Comparison of ENCODE assay signal across 9 cellular contexts in the genomic region with DNA sequence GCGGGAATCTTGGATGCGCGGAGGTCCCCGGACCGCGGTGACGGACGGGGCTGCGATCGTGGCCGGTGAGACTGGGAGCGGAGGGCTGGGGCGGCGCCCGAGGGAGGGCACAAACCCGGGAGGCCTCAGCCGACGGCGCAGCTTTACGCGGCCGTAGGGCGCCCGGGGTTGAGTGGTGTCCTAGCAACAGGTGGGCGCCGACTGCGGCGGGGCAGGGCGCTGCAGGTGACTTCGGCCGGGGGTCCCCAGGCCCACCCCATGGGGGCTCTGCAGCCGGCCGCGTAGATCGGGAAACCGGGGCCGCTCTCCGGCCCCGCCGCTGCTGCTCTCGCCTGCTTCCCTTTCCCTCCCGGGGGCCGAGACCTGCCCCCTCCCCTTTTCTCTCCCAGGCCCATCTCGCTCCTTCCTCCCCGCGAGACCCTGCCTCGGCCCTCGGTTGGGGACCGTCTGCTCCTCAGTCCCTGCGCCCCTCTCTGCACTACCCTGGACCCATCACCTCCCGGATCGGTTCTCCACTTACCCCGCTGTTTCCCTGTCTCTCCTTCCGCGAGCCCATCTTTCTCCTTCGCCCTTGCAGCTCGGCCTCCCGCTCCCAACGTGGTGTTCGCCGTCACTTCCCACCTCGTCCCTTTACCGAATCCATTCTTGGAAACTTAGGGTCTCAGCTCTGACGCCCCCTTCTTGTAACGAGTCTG. TPM values are rescaled to one million over a fixed set of nuclear protein-coding genes. Genes with fewer than 3 reads are reported as not detected.
DNase-seq lines count a peak whose midpoint lies in the region; ATAC-seq and TF ChIP-seq lines count a peak whose summit lies in the region.
"Had no signal": no experiment of that assay in that cellular context is flagged by ENCODE, and none has a peak within 500 bp of the region (broad histone marks: within the 10 kb centered on the region; RNA-seq: fewer than 3 reads in every experiment).

No MANE protein-coding gene starts in this region.

- peak overlapping the region; percentile 91 for H3K4me3 Mint-ChIP-seq in CD8-positive, alpha-beta T cell
- peak overlapping the region; percentile 71 for H3K4me3 Mint-ChIP-seq in activated CD4-positive, alpha-beta memory T cell treated with anti-CD3 and anti-CD28 coated beads, Interleukin-2, amount 10 ng/mL, durations not matched to agents 7 days and 5 days

- intact Hi-C loops in CD8-positive, alpha-beta T cell (cut with DNase I, micrococcal nuclease), result no loop called here

- H3K36me3 ChIP-seq in CD8-positive, alpha-beta T cell (ENCODE audit: insufficient read depth, low read length), result no peaks in the 10 kb centered on the region
- no peaks in the 10 kb centered on the region for H3K36me3 ChIP-seq in neuron (ENCODE audit: insufficient read depth, low read length)

- H3K36me3 Mint-ChIP-seq in CD8-positive, alpha-beta T cell, result no peaks in the 10 kb centered on the region
- peaks cover 15% of the 10 kb centered on the region for H3K36me3 Mint-ChIP-seq in activated CD4-positive, alpha-beta memory T cell treated with anti-CD3 and anti-CD28 coated beads, Interleukin-2, amount 10 ng/mL, durations not matched to agents 7 days and 5 days (ENCODE audit: low read depth)

- peak overlapping the region; percentile 63 for H3K27ac Mint-ChIP-seq in CD8-positive, alpha-beta T cell
- no peak overlapping the region for H3K27ac Mint-ChIP-seq in activated CD4-positive, alpha-beta memory T cell treated with anti-CD3 and anti-CD28 coated beads, Interleukin-2, amount 10 ng/mL, durations not matched to agents 7 days and 5 days

- H3K4me1 Mint-ChIP-seq in CD8-positive, alpha-beta T cell (ENCODE audit: low read depth), result peaks cover 26% of the 10 kb centered on the region
- H3K4me1 Mint-ChIP-seq in activated CD4-positive, alpha-beta memory T cell treated with anti-CD3 and anti-CD28 coated beads, Interleukin-2, amount 10 ng/mL, durations not matched to agents 7 days and 5 days, result peaks cover 24% of the 10 kb centered on the region

- POLR2A ChIA-PET in CD8-positive, alpha-beta T cell (lab: Charles Lee), result interaction anchor here (0.9 to 2.4 kb wide), 4 partner anchors 17 to 245 kb away, joined by 3 to 8 read pairs (median 3); a partner anchor contains a TSS
- POLR2A ChIA-PET in activated CD4-positive, alpha-beta memory T cell treated with anti-CD3 and anti-CD28 coated beads, Interleukin-2, amount 10 ng/mL, durations not matched to agents 7 days and 5 days (lab: Charles Lee), result interaction anchor here (1.0 to 1.4 kb wide), 4 partner anchors 16 to 400 kb away, joined by 3 to 5 read pairs (median 4); a partner anchor contains a TSS

- H3K27me3 Mint-ChIP-seq in CD8-positive, alpha-beta T cell (ENCODE audit: low read depth), result peaks cover 21% of the 10 kb centered on the region
- peaks cover 53% of the 10 kb centered on the region for H3K27me3 Mint-ChIP-seq in activated CD4-positive, alpha-beta memory T cell treated with anti-CD3 and anti-CD28 coated beads, Interleukin-2, amount 10 ng/mL, durations not matched to agents 7 days and 5 days

- peaks cover 6% of the 10 kb centered on the region for H3K9me3 Mint-ChIP-seq in CD8-positive, alpha-beta T cell
- peaks cover 9% of the 10 kb centered on the region for H3K9me3 Mint-ChIP-seq in activated CD4-positive, alpha-beta memory T cell treated with anti-CD3 and anti-CD28 coated beads, Interleukin-2, amount 10 ng/mL, durations not matched to agents 7 days and 5 days

- H2AFZ ChIP-seq in neuron (ENCODE audit: low read depth, low read length), result peak overlapping the region; percentile 49

- CTCF ChIA-PET in CD8-positive, alpha-beta T cell (lab: Charles Lee), result interaction anchor here (1.1 to 2.1 kb wide), 3 partner anchors 17 to 35 kb away, joined by 3 to 8 read pairs (median 7); no protein-coding TSS in a partner anchor
- CTCF ChIA-PET in activated CD4-positive, alpha-beta memory T cell treated with anti-CD3 and anti-CD28 coated beads, Interleukin-2, amount 10 ng/mL, durations not matched to agents 7 days and 5 days (lab: Charles Lee), result no interaction called here

- ATAC-seq in CD8-positive, alpha-beta T cell, result no peak
- ATAC-seq in GM21576 (IDR thresholded peaks at IDR 0.05; ENCODE audit: unreplicated experiment) (peak; percentile 64), GM21825 (IDR thresholded peaks at IDR 0.05; ENCODE audit: unreplicated experiment) (no peak)

- no peaks in the 10 kb centered on the region for H3K27me3 ChIP-seq in CD8-positive, alpha-beta T cell (ENCODE audit: insufficient read depth, low read length)
- H3K27me3 ChIP-seq in neuron (ENCODE audit: insufficient read depth, low read length), result peaks cover 10% of the 10 kb centered on the region

- no peak overlapping the region for H3K27ac ChIP-seq in CD8-positive, alpha-beta T cell (ENCODE audit: low read depth, low read length)
- H3K27ac ChIP-seq: epithelial cell of prostate had no signal

- no peak for TF ChIP-seq CTCF in CD8-positive, alpha-beta T cell (IDR thresholded peaks at IDR 0.05)
- TF ChIP-seq CTCF in fibroblast of pulmonary artery (IDR thresholded peaks at IDR 0.05; ENCODE audit: low read length, missing control alignments), result no peak

- no peaks in the 10 kb centered on the region for H3K9me3 ChIP-seq in CD8-positive, alpha-beta T cell (ENCODE audit: low read length)
- peaks cover 7% of the 10 kb centered on the region for H3K9me3 ChIP-seq in neuron (ENCODE audit: low read length)

- peak overlapping the region; percentile 53 for H3K4me3 ChIP-seq in CD8-positive, alpha-beta T cell (ENCODE audit: low read depth, low read length)
- H3K4me3 ChIP-seq in fibroblast of pulmonary artery (replicated peaks; ENCODE audit: low read depth, low read length) (peak overlapping the region; percentile 32), neuron (ENCODE audit: low read length) (peak overlapping the region; percentile 27)

- DNase-seq in CD8-positive, alpha-beta T cell, result peak in 2 of 7 experiments; percentile 39 to 58
- DNase-seq in activated CD4-positive, alpha-beta memory T cell treated with anti-CD3 and anti-CD28 coated beads, Interleukin-2, amount 10 ng/mL, durations not matched to agents 7 days and 5 days, result no peak
- no peak for DNase-seq in fibroblast of pulmonary artery (ENCODE audit: low read depth)
- DNase-seq in inferior parietal cortex (ENCODE audit: extremely low spot score), result no peak
- no peak for DNase-seq in NCI-H524 (lab: John Stamatoyannopoulos, UW)

- peaks cover 12% of the 10 kb centered on the region for H3K4me1 ChIP-seq in CD8-positive, alpha-beta T cell (ENCODE audit: insufficient read depth, low read length)
- no peaks in the 10 kb centered on the region for H3K4me1 ChIP-seq in neuron (ENCODE audit: insufficient read depth, low read length)

RNA-seq across cellular contexts. Expression of a gene that starts 18.4 kb away (rescaled TPM):
- total RNA-seq in CD8-positive, alpha-beta T cell, result 10 to 100 TPM; 24.4 to 25.8 TPM
- 10 to 100 TPM; 23.7 to 25.2 TPM for total RNA-seq in activated CD4-positive, alpha-beta memory T cell treated with anti-CD3 and anti-CD28 coated beads, Interleukin-2, amount 10 ng/mL, durations not matched to agents 7 days and 5 days
